Comparison of ENCODE assay signal across 11 cellular contexts in genomic region chr1:230170153-230170547, GRCh38.
DNase-seq lines count a peak whose midpoint lies in the region; ATAC-seq and TF ChIP-seq lines count a peak whose summit lies in the region.
"Had no signal": no experiment of that assay in that cellular context is flagged by ENCODE, and none has a peak within 500 bp of the region (broad histone marks: within the 10 kb centered on the region; RNA-seq: fewer than 3 reads in every experiment).

No MANE protein-coding gene starts in this region.

- no peaks in the 10 kb centered on the region for H3K4me1 ChIP-seq in rectal smooth muscle tissue (ENCODE audit: control insufficient read depth, insufficient read depth, low read length)

- peak overlapping the region; percentile 23 for H3K27ac ChIP-seq in rectal smooth muscle tissue (ENCODE audit: low read depth, low read length)
- H3K27ac ChIP-seq: neural progenitor cell had no signal

- no peaks in the 10 kb centered on the region for H3K27me3 ChIP-seq in rectal smooth muscle tissue (ENCODE audit: control insufficient read depth, insufficient read depth, low read length)
- H3K27me3 ChIP-seq: neural progenitor cell had no signal

- no peaks in the 10 kb centered on the region for H3K9me3 Mint-ChIP-seq in activated naive CD8-positive, alpha-beta T cell (ENCODE audit: low read depth)
- H3K9me3 Mint-ChIP-seq: activated naive CD8-positive, alpha-beta T cell treated with anti-CD3 and anti-CD28 coated beads, Interleukin-2, amount 10 ng/mL, durations not matched to agents 7 days and 5 days had no signal

- TF ChIP-seq CTCF in GM13976 (IDR thresholded peaks at IDR 0.05; ENCODE audit: borderline replicate concordance, control extremely low read depth, extremely low read depth, insufficient read depth, missing control alignments) = no peak

- DNase-seq in GM13976 (ENCODE audit: low spot score) (peak; percentile 62), NCI-H510A (lab: John Stamatoyannopoulos, UW) (no peak), GM19240 (ENCODE audit: insufficient read length, low spot score) (no peak), SHP77 (lab: John Stamatoyannopoulos, UW) (no peak), hypothalamus (lab: John Stamatoyannopoulos, UW) (no peak)
- DNase-seq: activated naive CD8-positive, alpha-beta T cell treated with anti-CD3 and anti-CD28 coated beads, Interleukin-2, amount 10 ng/mL, durations not matched to agents 7 days and 5 days; NCI-H1417 had no signal

- no peaks in the 10 kb centered on the region for H3K36me3 Mint-ChIP-seq in activated naive CD8-positive, alpha-beta T cell
- H3K36me3 Mint-ChIP-seq: neural progenitor cell had no signal

- H3K4me3 Mint-ChIP-seq in activated naive CD8-positive, alpha-beta T cell = no peak overlapping the region
- H3K4me3 Mint-ChIP-seq: neural progenitor cell had no signal

- no peak overlapping the region for H3K9ac ChIP-seq in rectal smooth muscle tissue (ENCODE audit: low read length)
- H3K9ac ChIP-seq: neural progenitor cell had no signal

- H3K4me3 ChIP-seq in rectal smooth muscle tissue (ENCODE audit: low read length) = peak overlapping the region; percentile 31
- H3K4me3 ChIP-seq: neural progenitor cell had no signal

- H3K27me3 Mint-ChIP-seq in activated naive CD8-positive, alpha-beta T cell = no peaks in the 10 kb centered on the region

- no peaks in the 10 kb centered on the region for H3K36me3 ChIP-seq in rectal smooth muscle tissue (ENCODE audit: control insufficient read depth, insufficient read depth, low read length)
- H3K36me3 ChIP-seq: neural progenitor cell had no signal

- H3K27ac Mint-ChIP-seq in activated naive CD8-positive, alpha-beta T cell = peak overlapping the region; percentile 66
- H3K27ac Mint-ChIP-seq: activated naive CD8-positive, alpha-beta T cell treated with anti-CD3 and anti-CD28 coated beads, Interleukin-2, amount 10 ng/mL, durations not matched to agents 7 days and 5 days; neural progenitor cell had no signal

- ATAC-seq in HG02610 (IDR thresholded peaks at IDR 0.05; ENCODE audit: unreplicated experiment) = peak; percentile 60

- in situ Hi-C loops in GM13976 (cut with MboI; ENCODE audit: low sequenced_read_pairs, unreplicated experiment) = no loop called here

- H3K4me1 Mint-ChIP-seq in activated naive CD8-positive, alpha-beta T cell (ENCODE audit: low read depth) = peaks cover 57% of the 10 kb centered on the region
